ENCODE assay signal across 1 cellular context in genomic region chr16:73053379-73054130, GRCh38.
TF ChIP-seq lines count a peak whose summit lies in the region.

No MANE protein-coding gene starts in this region.

TF ChIP-seq in GM12878, 131 proteins besides CTCF, POLR2A, EP300 and RAD21:
- no peak for TF ChIP-seq ELK1 (IDR thresholded peaks at IDR 0.05; ENCODE audit: low read depth, low read length)
- no peak for TF ChIP-seq ESRRA (IDR thresholded peaks at IDR 0.05; ENCODE audit: low read length)
- TF ChIP-seq PKNOX1 (IDR thresholded peaks at IDR 0.05), result no peak
- TF ChIP-seq CREM (IDR thresholded peaks at IDR 0.05; ENCODE audit: low read depth), result 0 out of 2 replicates have a peak, but pooled peaks have one; percentile 25
- TF ChIP-seq IRF5 (IDR thresholded peaks at IDR 0.05; ENCODE audit: borderline replicate concordance), result no peak
- no peak for TF ChIP-seq KAT2A (conservative IDR thresholded peaks at IDR 0.05; ENCODE audit: control insufficient read depth, low read depth, low read length)
- no peak for TF ChIP-seq FOXK2 (IDR thresholded peaks at IDR 0.05)
- no peak for TF ChIP-seq ASH2L (IDR thresholded peaks at IDR 0.05; ENCODE audit: borderline replicate concordance, low read depth)
